In genomic region chr18:64009305-64009704, GRCh38 we compare ENCODE assay signal across 30 cellular contexts.
"Had no signal": no experiment of that assay in that cellular context is flagged by ENCODE, and none has a peak within 500 bp of the region (broad histone marks: within the 10 kb centered on the region; RNA-seq: fewer than 3 reads in every experiment).

No MANE protein-coding gene starts in this region.

- H3K79me2 ChIP-seq: parathyroid adenoma had no signal

- H3K4me3 ChIP-seq: left lung, lung, neural progenitor cell, right atrium auricular region, skin epidermis, stomach, testis, thyroid gland, transverse colon, upper lobe of left lung, vagina had no signal

- H3K4me1 ChIP-seq: left lung, neural progenitor cell, parathyroid adenoma, right atrium auricular region, stomach, testis, thyroid gland, transverse colon, upper lobe of left lung, vagina had no signal

- H3K9me3 ChIP-seq: left lung, neutrophil, right atrium auricular region, stomach, testis, thyroid gland, transverse colon, upper lobe of left lung, vagina had no signal

- H3K27me3 ChIP-seq: left lung, neural progenitor cell, neutrophil, right atrium auricular region, stomach, testis, thyroid gland, transverse colon, upper lobe of left lung, vagina had no signal

- FAIRE-seq: keratinocyte had no signal

- H3K27ac ChIP-seq: left lung, neural progenitor cell, neutrophil, parathyroid adenoma, right atrium auricular region, skin epidermis, stomach, testis, thyroid gland, transverse colon, upper lobe of left lung, vagina had no signal

- H3K4me1 Mint-ChIP-seq: mesothelial cell of epicardium; naive B cell; natural killer cell; nephron progenitor cell; neural progenitor cell; stimulated activated naive B cell treated with anti-CD40 and anti-IgM and Interleukin-4, amounts not matched to agents 10 μg/mL and 1 μg/mL and 100 μg/mL, for 72 hours had no signal

- DNase-seq: hippocampal formation; kidney glomerular epithelial cell; left cardiac atrium; left lung; mesendoderm; naive B cell; natural killer cell; nephron progenitor cell; occipital lobe; stimulated activated CD4-positive, alpha-beta T cell treated with anti-CD3 and anti-CD28 coated beads, Interleukin-12 subunit alpha, Interleukin-12 subunit beta, amount 100 ng/mL, for 4 hours; stimulated activated CD4-positive, alpha-beta T cell treated with anti-CD3 and anti-CD28 coated beads, Interleukin-15, amount 100 ng/mL, for 24 hours; stimulated activated CD4-positive, alpha-beta T cell treated with anti-CD3 and anti-CD28 coated beads, Interleukin-2, amount 100 ng/mL, for 24 hours; stimulated activated CD4-positive, alpha-beta T cell treated with anti-CD3 and anti-CD28 coated beads, Interleukin-4, amount 100 ng/mL, for 1 hour; stimulated activated naive B cell treated with anti-CD40 and anti-IgM and Interleukin-4, amounts not matched to agents 10 μg/mL and 1 μg/mL and 100 μg/mL, for 72 hours; stimulated activated naive CD8-positive, alpha-beta T cell treated with anti-CD3 and anti-CD28 coated beads, Interleukin-15, Interleukin-2, amounts not matched to agents 100 U/mL and 50 U/mL, for 24 hours; stomach; testis; thyroid gland; transverse colon; upper lobe of left lung had no signal

- H3K9me3 Mint-ChIP-seq: mesothelial cell of epicardium; natural killer cell; neural progenitor cell; stimulated activated naive B cell treated with anti-CD40 and anti-IgM and Interleukin-4, amounts not matched to agents 10 μg/mL and 1 μg/mL and 100 μg/mL, for 72 hours had no signal

- H3K36me3 Mint-ChIP-seq: mesothelial cell of epicardium, naive B cell, natural killer cell, neural progenitor cell had no signal

- H3K36me3 ChIP-seq: left lung, neural progenitor cell, neutrophil, right atrium auricular region, stomach, thyroid gland, transverse colon, upper lobe of left lung, vagina had no signal

- H3K9ac ChIP-seq: neural progenitor cell, parathyroid adenoma had no signal

- H3K4me3 Mint-ChIP-seq: mesothelial cell of epicardium; naive B cell; natural killer cell; nephron progenitor cell; neural progenitor cell; stimulated activated naive B cell treated with anti-CD40 and anti-IgM and Interleukin-4, amounts not matched to agents 10 μg/mL and 1 μg/mL and 100 μg/mL, for 72 hours had no signal

- ATAC-seq: left cardiac atrium; left lung; natural killer cell; sciatic nerve; stimulated activated naive B cell treated with anti-CD40 and anti-IgM and Interleukin-4, amounts not matched to agents 10 μg/mL and 1 μg/mL and 100 μg/mL, for 72 hours; stimulated activated naive CD8-positive, alpha-beta T cell treated with anti-CD3 and anti-CD28 coated beads, Interleukin-15, Interleukin-2, amounts not matched to agents 100 U/mL and 50 U/mL, for 24 hours had no signal

- H2AFZ ChIP-seq: neural progenitor cell, parathyroid adenoma had no signal

- H3K27ac Mint-ChIP-seq: mesothelial cell of epicardium; naive B cell; natural killer cell; nephron progenitor cell; neural progenitor cell; stimulated activated naive B cell treated with anti-CD40 and anti-IgM and Interleukin-4, amounts not matched to agents 10 μg/mL and 1 μg/mL and 100 μg/mL, for 72 hours had no signal

- H3K27me3 Mint-ChIP-seq: stimulated activated naive B cell treated with anti-CD40 and anti-IgM and Interleukin-4, amounts not matched to agents 10 μg/mL and 1 μg/mL and 100 μg/mL, for 72 hours had no signal

- H3K4me2 ChIP-seq: neural progenitor cell had no signal
